ENCODE assay signal across 1 cellular context in the genomic region with DNA sequence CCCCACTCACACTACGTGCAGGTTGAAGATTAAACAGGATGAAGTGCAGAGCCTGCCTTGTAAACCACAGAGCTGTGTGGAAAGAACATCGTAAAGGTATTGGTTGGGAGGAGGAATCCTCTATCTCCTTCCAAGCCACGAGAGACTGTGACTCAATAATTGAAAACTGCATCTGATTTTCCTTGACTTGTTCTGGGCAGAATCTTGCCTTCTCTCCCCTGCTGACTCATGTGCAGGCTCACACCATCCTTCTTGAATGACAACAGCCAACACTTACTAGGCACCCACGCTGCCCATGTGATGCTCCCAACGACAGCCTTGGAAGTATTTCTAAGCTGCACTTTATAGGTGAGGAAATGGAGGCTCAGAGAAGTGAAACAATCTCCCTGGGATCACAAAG.
A peak's percentile ranks its signal among the peaks of the same experiment; 100 is the strongest.
TF ChIP-seq lines count a peak whose summit lies in the region.

No MANE protein-coding gene starts in this region.

TF ChIP-seq in SK-N-SH, 30 proteins besides CTCF, POLR2A, EP300 and RAD21 (continued from another document):
- TF ChIP-seq, protein P1, sequence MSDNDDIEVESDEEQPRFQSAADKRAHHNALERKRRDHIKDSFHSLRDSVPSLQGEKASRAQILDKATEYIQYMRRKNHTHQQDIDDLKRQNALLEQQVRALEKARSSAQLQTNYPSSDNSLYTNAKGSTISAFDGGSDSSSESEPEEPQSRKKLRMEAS (IDR thresholded peaks at IDR 0.05; ENCODE audit: low read depth): peak; percentile 20; the same call in 1 of the 2 replicates
- no peak for TF ChIP-seq ELF1 (IDR thresholded peaks at IDR 0.05)
